Comparison of ENCODE assay signal across 11 cellular contexts in genomic region chr4:55758081-55758480, GRCh38.
DNase-seq lines count a peak whose midpoint lies in the region; FAIRE-seq and TF ChIP-seq lines count a peak whose summit lies in the region.
"Had no signal": no experiment of that assay in that cellular context is flagged by ENCODE, and none has a peak within 500 bp of the region (broad histone marks: within the 10 kb centered on the region; RNA-seq: fewer than 3 reads in every experiment).

No MANE protein-coding gene starts in this region.

- peaks cover 6% of the 10 kb centered on the region for H3K27me3 Mint-ChIP-seq in neural progenitor cell (ENCODE audit: insufficient read depth, low read depth)
- H3K27me3 Mint-ChIP-seq: stimulated activated naive CD8-positive, alpha-beta T cell treated with anti-CD3 and anti-CD28 coated beads, Interleukin-15, amount 100 ng/mL, for 72 hours had no signal

- H3K4me1 Mint-ChIP-seq in neural progenitor cell: peaks cover 3% of the 10 kb centered on the region

- TF ChIP-seq CTCF in bronchial epithelial cell (IDR thresholded peaks at IDR 0.05; ENCODE audit: insufficient read depth, low read length, severe bottlenecking) (no peak), neural progenitor cell (IDR thresholded peaks at IDR 0.05) (no peak)

- H2AFZ ChIP-seq in neural progenitor cell (replicated peaks): peak overlapping the region; percentile 86

- H3K27ac ChIP-seq in neural progenitor cell: no peak overlapping the region

- no peak overlapping the region for H3K27ac Mint-ChIP-seq in neural progenitor cell

- H3K9me3 Mint-ChIP-seq in neural progenitor cell: no peaks in the 10 kb centered on the region
- H3K9me3 Mint-ChIP-seq: stimulated activated naive CD8-positive, alpha-beta T cell treated with anti-CD3 and anti-CD28 coated beads, Interleukin-15, amount 100 ng/mL, for 72 hours had no signal

- peak; percentile 59 for DNase-seq in DMS 273 (lab: John Stamatoyannopoulos, UW; ENCODE audit: unreplicated experiment)
- DNase-seq in DMS 273 treated with DMSO at 0.1 percent for 48 hours (lab: John Stamatoyannopoulos, UW): no peak
- peak; percentile 27 for DNase-seq in NCI-H2029 treated with DMSO at 0.1 percent for 48 hours (lab: John Stamatoyannopoulos, UW)
- DNase-seq in bronchial epithelial cell (ENCODE audit: low read depth): peak; percentile 30
- DNase-seq in neural progenitor cell (ENCODE audit: low spot score): no peak
- DNase-seq in 8988T: no peak
- no peak for DNase-seq in erythroblast (lab: John Stamatoyannopoulos, UW)
- DNase-seq in HuH-7 (ENCODE audit: low spot score): no peak
- DNase-seq: activated CD4-positive, alpha-beta T cell treated with anti-CD3 and anti-CD28 coated beads for 1 hour; HCEC 1CT; stimulated activated naive CD8-positive, alpha-beta T cell treated with anti-CD3 and anti-CD28 coated beads, Interleukin-15, amount 100 ng/mL, for 72 hours had no signal

- FAIRE-seq in bronchial epithelial cell (lab: Jason Lieb, UNC): no peak

- TF ChIP-seq POLR2A in erythroblast (IDR thresholded peaks at IDR 0.05; ENCODE audit: low read length): no peak

- no peak overlapping the region for H3K4me3 Mint-ChIP-seq in neural progenitor cell
- H3K4me3 Mint-ChIP-seq: stimulated activated naive CD8-positive, alpha-beta T cell treated with anti-CD3 and anti-CD28 coated beads, Interleukin-15, amount 100 ng/mL, for 72 hours had no signal

- H3K36me3 Mint-ChIP-seq in neural progenitor cell: no peaks in the 10 kb centered on the region

- peaks cover 19% of the 10 kb centered on the region for H3K4me1 ChIP-seq in neural progenitor cell

- no peaks in the 10 kb centered on the region for H3K9me3 ChIP-seq in neural progenitor cell (ENCODE audit: low read depth)

- no peak overlapping the region for H3K4me3 ChIP-seq in bronchial epithelial cell (ENCODE audit: low read depth, low read length)
- no peak overlapping the region for H3K4me3 ChIP-seq in neural progenitor cell

- H3K4me2 ChIP-seq in neural progenitor cell: no peak overlapping the region

- H3K36me3 ChIP-seq in bronchial epithelial cell (ENCODE audit: control insufficient read depth, insufficient read depth, low read length): no peaks in the 10 kb centered on the region
- no peaks in the 10 kb centered on the region for H3K36me3 ChIP-seq in neural progenitor cell

- no peaks in the 10 kb centered on the region for H3K27me3 ChIP-seq in bronchial epithelial cell (ENCODE audit: control insufficient read depth, insufficient read depth, low read length)
- H3K27me3 ChIP-seq in neural progenitor cell: no peaks in the 10 kb centered on the region

- no peaks in the 10 kb centered on the region for H4K20me1 ChIP-seq in neural progenitor cell (ENCODE audit: low read depth)

- H3K9ac ChIP-seq in neural progenitor cell: no peak overlapping the region

- no peaks in the 10 kb centered on the region for H3K79me2 ChIP-seq in neural progenitor cell (ENCODE audit: low read depth)

- peaks cover 4% of the 10 kb centered on the region for H3F3A ChIP-seq in neural progenitor cell (ENCODE audit: low read depth)

Comparison
In these comparisons a context has a peak if more than half of its experiments do, and no peak if none do; other contexts are left out.
1. DNase-seq: peak in DMS 273 (single experiment), NCI-H2029 treated with DMSO at 0.1 percent for 48 hours (single experiment) and bronchial epithelial cell (single experiment); none in DMS 273 treated with DMSO at 0.1 percent for 48 hours (single experiment), neural progenitor cell (single experiment), 8988T (single experiment), erythroblast (0 of 2) and HuH-7 (single experiment).